ENCODE assay signal across 1 cellular context in genomic region chr4:159748834-159749444, GRCh38.
TF ChIP-seq lines count a peak whose summit lies in the region.

No MANE protein-coding gene starts in this region.

TF ChIP-seq in WTC11, 78 proteins besides CTCF, POLR2A, EP300 and RAD21:
- 0 out of 2 replicates have a peak, but pooled peaks have one; percentile 28 for TF ChIP-seq ZNF512 (CRISPR knock-in tag; IDR thresholded peaks at IDR 0.05; ENCODE audit: borderline replicate concordance)
- no peak for TF ChIP-seq SMAD3 (CRISPR knock-in tag; IDR thresholded peaks at IDR 0.05; ENCODE audit: borderline replicate concordance)
